In genomic region chr3:138043266-138044029, GRCh38 we compare ENCODE assay signal across 16 cellular contexts. TPM values are rescaled to one million over a fixed set of nuclear protein-coding genes. Genes with fewer than 3 reads are reported as not detected.
DNase-seq lines count a peak whose midpoint lies in the region; ATAC-seq and TF ChIP-seq lines count a peak whose summit lies in the region.
"Had no signal": no experiment of that assay in that cellular context is flagged by ENCODE, and none has a peak within 500 bp of the region (broad histone marks: within the 10 kb centered on the region; RNA-seq: fewer than 3 reads in every experiment).

No MANE protein-coding gene starts in this region.

- CTCF ChIA-PET in MCF 10A (lab: Yijun Ruan, JAX) = interaction anchor here (0.6 to 4.0 kb wide), 11 partner anchors 9 to 937 kb away, joined by 3 to 31 read pairs (median 3); no protein-coding TSS in a partner anchor
- CTCF ChIA-PET in CD8-positive, alpha-beta T cell (lab: Charles Lee) = no interaction called here

- DNase-seq in MCF 10A (ENCODE audit: unreplicated experiment) (peak; percentile 83), breast epithelium (ENCODE audit: low spot score in 2 of 2) (no peak), amniotic epithelial cell (ENCODE audit: low read depth) (peak; percentile 41), foreskin keratinocyte (peak; percentile 52 to 76), GM13976 (ENCODE audit: low spot score) (no peak)
- DNase-seq in CD8-positive, alpha-beta T cell = no peak
- DNase-seq in activated CD4-positive, CD25-positive, alpha-beta regulatory T cell treated with anti-CD3 and anti-CD28 coated beads, Interleukin-2, amount 50 U/mL, for 72 hours = no peak
- no peak for DNase-seq in activated T-cell treated with anti-CD3 and anti-CD28 coated beads, Interleukin-2, amount 50 U/mL, for 72 hours
- DNase-seq: activated naive CD4-positive, alpha-beta T cell treated with anti-CD3 and anti-CD28 coated beads for 36 hours; cortex of kidney; NCI-H1436; NCI-H526 treated with DMSO at 0.1 percent for 48 hours had no signal

- peak overlapping the region; percentile 17 for H3K27ac Mint-ChIP-seq in MCF 10A (ENCODE audit: low read depth, unreplicated experiment)
- no peak overlapping the region for H3K27ac Mint-ChIP-seq in CD8-positive, alpha-beta T cell
- H3K27ac Mint-ChIP-seq in activated T-cell treated with anti-CD3 and anti-CD28 coated beads, Interleukin-2, amount 50 U/mL, for 72 hours = no peak overlapping the region
- H3K27ac Mint-ChIP-seq: activated naive CD4-positive, alpha-beta T cell treated with anti-CD3 and anti-CD28 coated beads for 36 hours; natural killer cell treated with Interleukin-12 subunit alpha and Interleukin-12 subunit beta and Interleukin-15 and Interleukin-18, amount 100 ng/mL, for 72 hours had no signal

- H3K27ac ChIP-seq in breast epithelium (no peak overlapping the region), foreskin keratinocyte (peak overlapping the region; percentile 48)
- H3K27ac ChIP-seq in CD8-positive, alpha-beta T cell (ENCODE audit: low read depth, low read length) = no peak overlapping the region
- H3K27ac ChIP-seq: 22Rv1 had no signal

- peaks cover 22% of the 10 kb centered on the region for H3K4me1 Mint-ChIP-seq in MCF 10A (ENCODE audit: insufficient read depth, unreplicated experiment)
- H3K4me1 Mint-ChIP-seq in CD8-positive, alpha-beta T cell (ENCODE audit: low read depth) = no peaks in the 10 kb centered on the region
- peaks cover 6% of the 10 kb centered on the region for H3K4me1 Mint-ChIP-seq in activated T-cell treated with anti-CD3 and anti-CD28 coated beads, Interleukin-2, amount 50 U/mL, for 72 hours (ENCODE audit: low read depth)

- no peaks in the 10 kb centered on the region for H3K36me3 Mint-ChIP-seq in MCF 10A (ENCODE audit: insufficient read depth, unreplicated experiment)
- no peaks in the 10 kb centered on the region for H3K36me3 Mint-ChIP-seq in CD8-positive, alpha-beta T cell
- H3K36me3 Mint-ChIP-seq in activated T-cell treated with anti-CD3 and anti-CD28 coated beads, Interleukin-2, amount 50 U/mL, for 72 hours (ENCODE audit: insufficient read depth in 2 of 2) = no peaks in the 10 kb centered on the region
- H3K36me3 Mint-ChIP-seq: natural killer cell treated with Interleukin-12 subunit alpha and Interleukin-12 subunit beta and Interleukin-15 and Interleukin-18, amount 100 ng/mL, for 72 hours had no signal

- H3K9me3 Mint-ChIP-seq in MCF 10A (ENCODE audit: unreplicated experiment) = no peaks in the 10 kb centered on the region
- peaks cover 2% of the 10 kb centered on the region for H3K9me3 Mint-ChIP-seq in CD8-positive, alpha-beta T cell
- no peaks in the 10 kb centered on the region for H3K9me3 Mint-ChIP-seq in activated T-cell treated with anti-CD3 and anti-CD28 coated beads, Interleukin-2, amount 50 U/mL, for 72 hours
- H3K9me3 Mint-ChIP-seq: activated naive CD4-positive, alpha-beta T cell treated with anti-CD3 and anti-CD28 coated beads for 36 hours had no signal

- peak overlapping the region; percentile 10 for H3K4me3 Mint-ChIP-seq in MCF 10A (ENCODE audit: unreplicated experiment)
- H3K4me3 Mint-ChIP-seq in CD8-positive, alpha-beta T cell = no peak overlapping the region
- no peak overlapping the region for H3K4me3 Mint-ChIP-seq in activated T-cell treated with anti-CD3 and anti-CD28 coated beads, Interleukin-2, amount 50 U/mL, for 72 hours
- H3K4me3 Mint-ChIP-seq: activated naive CD4-positive, alpha-beta T cell treated with anti-CD3 and anti-CD28 coated beads for 36 hours; natural killer cell treated with Interleukin-12 subunit alpha and Interleukin-12 subunit beta and Interleukin-15 and Interleukin-18, amount 100 ng/mL, for 72 hours had no signal

- TF ChIP-seq POLR2A in breast epithelium (IDR thresholded peaks at IDR 0.05) = no peak

- peak; percentile 67 for ATAC-seq in foreskin keratinocyte
- no peak for ATAC-seq in CD8-positive, alpha-beta T cell
- ATAC-seq in activated T-cell treated with anti-CD3 and anti-CD28 coated beads, Interleukin-2, amount 50 U/mL, for 72 hours (replicated peaks in 1 of 2) = no peak
- ATAC-seq: natural killer cell treated with Interleukin-12 subunit alpha and Interleukin-12 subunit beta and Interleukin-15 and Interleukin-18, amount 100 ng/mL, for 72 hours had no signal

- TF ChIP-seq CTCF in MCF 10A (IDR thresholded peaks at IDR 0.05; ENCODE audit: unreplicated experiment) (no peak), breast epithelium (IDR thresholded peaks at IDR 0.05) (no peak), foreskin keratinocyte (conservative IDR thresholded peaks at IDR 0.05) (no peak), GM13976 (IDR thresholded peaks at IDR 0.05; ENCODE audit: borderline replicate concordance, control extremely low read depth, extremely low read depth, insufficient read depth, missing control alignments) (no peak)
- no peak for TF ChIP-seq CTCF in CD8-positive, alpha-beta T cell (IDR thresholded peaks at IDR 0.05)

- H3K9me3 ChIP-seq in breast epithelium = no peaks in the 10 kb centered on the region
- H3K9me3 ChIP-seq in CD8-positive, alpha-beta T cell (ENCODE audit: low read length) = no peaks in the 10 kb centered on the region

- intact Hi-C loops in MCF 10A (cut with micrococcal nuclease) (no loop called here), breast epithelium (cut with DNase I; ENCODE audit: low total_unique reads) (no loop called here)
- intact Hi-C loops in CD8-positive, alpha-beta T cell (cut with DNase I, micrococcal nuclease) = no loop called here

- H3K4me1 ChIP-seq in breast epithelium (no peaks in the 10 kb centered on the region), foreskin keratinocyte (peaks cover 16% of the 10 kb centered on the region)
- H3K4me1 ChIP-seq in CD8-positive, alpha-beta T cell (ENCODE audit: insufficient read depth, low read length) = no peaks in the 10 kb centered on the region

- no peaks in the 10 kb centered on the region for H3K27me3 Mint-ChIP-seq in MCF 10A (ENCODE audit: insufficient read depth, unreplicated experiment)
- peaks cover 27% of the 10 kb centered on the region for H3K27me3 Mint-ChIP-seq in CD8-positive, alpha-beta T cell (ENCODE audit: low read depth)
- peaks cover 46% of the 10 kb centered on the region for H3K27me3 Mint-ChIP-seq in activated T-cell treated with anti-CD3 and anti-CD28 coated beads, Interleukin-2, amount 50 U/mL, for 72 hours (ENCODE audit: low read depth)

- no peaks in the 10 kb centered on the region for H3K36me3 ChIP-seq in breast epithelium
- no peaks in the 10 kb centered on the region for H3K36me3 ChIP-seq in CD8-positive, alpha-beta T cell (ENCODE audit: insufficient read depth, low read length)

- POLR2A ChIA-PET in MCF 10A (lab: Yijun Ruan, JAX) = no interaction called here
- POLR2A ChIA-PET in CD8-positive, alpha-beta T cell (lab: Charles Lee) = no interaction called here

- no TSS peak for BruUV-seq in MCF 10A (replicated peaks; lab: Mats Ljungman, UMichigan)

- H3K27me3 ChIP-seq in breast epithelium = no peaks in the 10 kb centered on the region
- no peaks in the 10 kb centered on the region for H3K27me3 ChIP-seq in foreskin keratinocyte
- no peaks in the 10 kb centered on the region for H3K27me3 ChIP-seq in CD8-positive, alpha-beta T cell (ENCODE audit: insufficient read depth, low read length)

- no peak overlapping the region for H3K4me3 ChIP-seq in breast epithelium
- no peak overlapping the region for H3K4me3 ChIP-seq in CD8-positive, alpha-beta T cell (ENCODE audit: low read depth, low read length)

- in situ Hi-C loops in GM13976 (cut with MboI; ENCODE audit: low sequenced_read_pairs, unreplicated experiment) = no loop called here

RNA-seq across cellular contexts. Expression of gene CLDN18, which starts 33.5 kb away (rescaled TPM):
- not detected in 2 replicates for total RNA-seq in MCF 10A (2022)
- total RNA-seq in breast epithelium = not detected
- not detected in 2 replicates for total RNA-seq in foreskin keratinocyte
- polyA plus RNA-seq in foreskin keratinocyte = not detected in 2 replicates
- not detected for total RNA-seq in CD8-positive, alpha-beta T cell
- not detected for total RNA-seq in activated T-cell treated with anti-CD3 and anti-CD28 coated beads, Interleukin-2, amount 50 U/mL, for 72 hours
- total RNA-seq: activated naive CD4-positive, alpha-beta T cell treated with anti-CD3 and anti-CD28 coated beads for 36 hours; glomerular endothelial cell; H1; natural killer cell treated with Interleukin-12 subunit alpha and Interleukin-12 subunit beta and Interleukin-15 and Interleukin-18, amount 100 ng/mL, for 72 hours had no signal
- polyA plus RNA-seq: H1 had no signal

Comparison
In these comparisons a context has a peak if more than half of its experiments do, and no peak if none do; other contexts are left out.
1. DNase-seq: peak in MCF 10A (single experiment), amniotic epithelial cell (single experiment) and foreskin keratinocyte (2 of 2); none in breast epithelium (0 of 2), GM13976 (single experiment), CD8-positive, alpha-beta T cell (0 of 7), activated CD4-positive, CD25-positive, alpha-beta regulatory T cell treated with anti-CD3 and anti-CD28 coated beads, Interleukin-2, amount 50 U/mL, for 72 hours (single experiment) and activated T-cell treated with anti-CD3 and anti-CD28 coated beads, Interleukin-2, amount 50 U/mL, for 72 hours (0 of 2).